ENCODE assay signal across 13 cellular contexts in the genomic region with DNA sequence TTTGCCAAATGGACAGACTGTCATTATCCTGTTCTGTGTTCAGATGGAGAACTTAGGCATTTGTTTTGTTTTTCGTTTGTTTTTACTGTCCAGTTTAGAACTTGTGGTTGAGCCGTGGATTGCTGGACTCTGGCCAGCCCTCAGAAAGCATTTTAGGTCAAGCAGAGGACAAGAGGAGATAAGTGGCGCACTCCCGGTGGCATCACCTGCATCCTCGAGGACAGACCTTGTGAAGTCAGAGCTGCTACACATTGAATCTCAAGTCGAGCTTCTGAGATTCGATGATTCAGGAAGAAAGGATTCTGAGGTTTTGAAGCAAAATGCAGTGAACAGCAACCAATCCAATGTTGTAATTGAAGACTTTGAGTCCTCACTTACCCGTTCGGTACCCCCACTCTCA. TPM values are rescaled to one million over a fixed set of nuclear protein-coding genes. Genes with fewer than 3 reads are reported as not detected.
DNase-seq lines count a peak whose midpoint lies in the region; ATAC-seq and TF ChIP-seq lines count a peak whose summit lies in the region.
"Had no signal": no experiment of that assay in that cellular context is flagged by ENCODE, and none has a peak within 500 bp of the region (broad histone marks: within the 10 kb centered on the region; RNA-seq: fewer than 3 reads in every experiment).

No MANE protein-coding gene starts in this region.

- peaks cover 23% of the 10 kb centered on the region for H3K4me1 ChIP-seq in SJSA1 (replicated peaks)
- H3K4me1 ChIP-seq: gastrocnemius medialis had no signal

- 86 to 87% methylated on average over 9 of the region's 9 CpGs for WGBS in lower leg skin, 2 donors

- no peaks in the 10 kb centered on the region for H3K9me3 Mint-ChIP-seq in activated CD8-positive, alpha-beta memory T cell treated with anti-CD3 and anti-CD28 coated beads, Interleukin-2, amount 10 ng/mL, durations not matched to agents 7 days and 5 days (ENCODE audit: low read depth)
- no peaks in the 10 kb centered on the region for H3K9me3 Mint-ChIP-seq in dendritic cell treated with granulocyte-macrophage colony-stimulating factor and Interleukin-4, amounts not matched to agents 40 ng/mL and 50 ng/mL, for 4 days
- H3K9me3 Mint-ChIP-seq in stimulated activated effector memory CD8-positive, alpha-beta T cell treated with anti-CD3 and anti-CD28 coated beads, Interleukin-12 subunit alpha, Interleukin-12 subunit beta, amount 100 ng/mL, for 72 hours = no peaks in the 10 kb centered on the region
- H3K9me3 Mint-ChIP-seq: nephron progenitor cell had no signal

- H3K27me3 ChIP-seq in SJSA1 (replicated peaks) = no peaks in the 10 kb centered on the region
- H3K27me3 ChIP-seq: gastrocnemius medialis had no signal

- no peak overlapping the region for H3K4me3 Mint-ChIP-seq in activated CD8-positive, alpha-beta memory T cell treated with anti-CD3 and anti-CD28 coated beads, Interleukin-2, amount 10 ng/mL, durations not matched to agents 7 days and 5 days
- no peak overlapping the region for H3K4me3 Mint-ChIP-seq in dendritic cell treated with granulocyte-macrophage colony-stimulating factor and Interleukin-4, amounts not matched to agents 40 ng/mL and 50 ng/mL, for 4 days
- H3K4me3 Mint-ChIP-seq in stimulated activated effector memory CD8-positive, alpha-beta T cell treated with anti-CD3 and anti-CD28 coated beads, Interleukin-12 subunit alpha, Interleukin-12 subunit beta, amount 100 ng/mL, for 72 hours = peak overlapping the region; percentile 29
- H3K4me3 Mint-ChIP-seq: nephron progenitor cell had no signal

- H3K27ac Mint-ChIP-seq in activated CD8-positive, alpha-beta memory T cell treated with anti-CD3 and anti-CD28 coated beads, Interleukin-2, amount 10 ng/mL, durations not matched to agents 7 days and 5 days = peak overlapping the region; percentile 41
- H3K27ac Mint-ChIP-seq in dendritic cell treated with granulocyte-macrophage colony-stimulating factor and Interleukin-4, amounts not matched to agents 40 ng/mL and 50 ng/mL, for 4 days = peak overlapping the region; percentile 61
- H3K27ac Mint-ChIP-seq in stimulated activated effector memory CD8-positive, alpha-beta T cell treated with anti-CD3 and anti-CD28 coated beads, Interleukin-12 subunit alpha, Interleukin-12 subunit beta, amount 100 ng/mL, for 72 hours = peak overlapping the region; percentile 72
- H3K27ac Mint-ChIP-seq: nephron progenitor cell had no signal

- peaks cover 48% of the 10 kb centered on the region for H3K4me1 Mint-ChIP-seq in activated CD8-positive, alpha-beta memory T cell treated with anti-CD3 and anti-CD28 coated beads, Interleukin-2, amount 10 ng/mL, durations not matched to agents 7 days and 5 days
- peaks cover 62% of the 10 kb centered on the region for H3K4me1 Mint-ChIP-seq in dendritic cell treated with granulocyte-macrophage colony-stimulating factor and Interleukin-4, amounts not matched to agents 40 ng/mL and 50 ng/mL, for 4 days (ENCODE audit: low read depth)
- H3K4me1 Mint-ChIP-seq in stimulated activated effector memory CD8-positive, alpha-beta T cell treated with anti-CD3 and anti-CD28 coated beads, Interleukin-12 subunit alpha, Interleukin-12 subunit beta, amount 100 ng/mL, for 72 hours = peaks cover 70% of the 10 kb centered on the region

- no peak for TF ChIP-seq POLR2A in lower leg skin (IDR thresholded peaks at IDR 0.05)

- H3K36me3 ChIP-seq in SJSA1 = peaks cover 98% of the 10 kb centered on the region

- no peaks in the 10 kb centered on the region for H3K9me3 ChIP-seq in SJSA1 (replicated peaks)
- H3K9me3 ChIP-seq: gastrocnemius medialis had no signal

- intact Hi-C loops in dendritic cell treated with granulocyte-macrophage colony-stimulating factor and Interleukin-4, amounts not matched to agents 40 ng/mL and 50 ng/mL, for 4 days (cut with micrococcal nuclease) = no loop called here
- intact Hi-C loops in lower leg skin (cut with DNase I; ENCODE audit: low total_unique reads) = no loop called here

- H3K4me3 ChIP-seq in SJSA1 = no peak overlapping the region
- no peak overlapping the region for H3K4me3 ChIP-seq in lower leg skin (ENCODE audit: low read depth, poor library complexity, severe bottlenecking)
- H3K4me3 ChIP-seq: gastrocnemius medialis had no signal

- DNase-seq in activated CD8-positive, alpha-beta memory T cell treated with anti-CD3 and anti-CD28 coated beads, Interleukin-2, amount 10 ng/mL, durations not matched to agents 7 days and 5 days = no peak
- no peak for DNase-seq in activated CD8-positive, alpha-beta memory T cell treated with anti-CD3 and anti-CD28 coated beads, Interleukin-2, amount 50 U/mL, for 48 hours
- DNase-seq in SJSA1 (ENCODE audit: low read depth in 1 of 2, low spot score in 2 of 2) (peak; percentile 29 to 62), 8988T (no peak), lower leg skin (ENCODE audit: low spot score in 2 of 2) (no peak)
- no peak for DNase-seq in stimulated activated effector memory CD8-positive, alpha-beta T cell treated with anti-CD3 and anti-CD28 coated beads, Interleukin-12 subunit alpha, Interleukin-12 subunit beta, amount 100 ng/mL, for 72 hours (ENCODE audit: low spot score in 2 of 2)
- DNase-seq: activated effector memory CD4-positive, alpha-beta T cell treated with anti-CD3 and anti-CD28 coated beads, Interleukin-2, amount 50 U/mL, for 16 hours; gastrocnemius medialis; NCI-H2081; nephron progenitor cell; trophoblast cell had no signal

- CTCF ChIA-PET in activated CD8-positive, alpha-beta memory T cell treated with anti-CD3 and anti-CD28 coated beads, Interleukin-2, amount 10 ng/mL, durations not matched to agents 7 days and 5 days (lab: Charles Lee) = interaction anchor here (1.0 to 9.7 kb wide), 2 partner anchors 8 to 9 kb away, joined by 5 to 69 read pairs; partner anchors contain the start of genes FASTKD3 and MTRR

- H3K36me3 Mint-ChIP-seq in activated CD8-positive, alpha-beta memory T cell treated with anti-CD3 and anti-CD28 coated beads, Interleukin-2, amount 10 ng/mL, durations not matched to agents 7 days and 5 days = peaks cover 73% of the 10 kb centered on the region
- H3K36me3 Mint-ChIP-seq in dendritic cell treated with granulocyte-macrophage colony-stimulating factor and Interleukin-4, amounts not matched to agents 40 ng/mL and 50 ng/mL, for 4 days (ENCODE audit: low read depth) = peaks cover 84% of the 10 kb centered on the region
- peaks cover 100% of the 10 kb centered on the region for H3K36me3 Mint-ChIP-seq in stimulated activated effector memory CD8-positive, alpha-beta T cell treated with anti-CD3 and anti-CD28 coated beads, Interleukin-12 subunit alpha, Interleukin-12 subunit beta, amount 100 ng/mL, for 72 hours

- no peak for ATAC-seq in activated CD8-positive, alpha-beta memory T cell treated with anti-CD3 and anti-CD28 coated beads, Interleukin-2, amount 10 ng/mL, durations not matched to agents 7 days and 5 days
- no peak for ATAC-seq in stimulated activated effector memory CD8-positive, alpha-beta T cell treated with anti-CD3 and anti-CD28 coated beads, Interleukin-12 subunit alpha, Interleukin-12 subunit beta, amount 100 ng/mL, for 72 hours
- ATAC-seq in HG03469 (IDR thresholded peaks at IDR 0.05; ENCODE audit: unreplicated experiment) = no peak
- ATAC-seq: gastrocnemius medialis had no signal

- no peak overlapping the region; the same call in 1 of the 2 replicates for H3K27ac ChIP-seq in SJSA1
- H3K27ac ChIP-seq: gastrocnemius medialis had no signal

- no peaks in the 10 kb centered on the region for H3K27me3 Mint-ChIP-seq in activated CD8-positive, alpha-beta memory T cell treated with anti-CD3 and anti-CD28 coated beads, Interleukin-2, amount 10 ng/mL, durations not matched to agents 7 days and 5 days
- no peaks in the 10 kb centered on the region for H3K27me3 Mint-ChIP-seq in dendritic cell treated with granulocyte-macrophage colony-stimulating factor and Interleukin-4, amounts not matched to agents 40 ng/mL and 50 ng/mL, for 4 days

- TF ChIP-seq CTCF in lower leg skin (IDR thresholded peaks at IDR 0.05) = no peak

RNA-seq across cellular contexts. Expression of gene MTRR, which starts 8.9 kb away (rescaled TPM):
- 10 to 100 TPM; 46.9 to 62.4 TPM for total RNA-seq in activated CD8-positive, alpha-beta memory T cell treated with anti-CD3 and anti-CD28 coated beads, Interleukin-2, amount 10 ng/mL, durations not matched to agents 7 days and 5 days
- 37.5 and 52.1 TPM in 2 replicates for total RNA-seq in SJSA1 (2014; rRNA removed; shearing (Covaris generic))
- total RNA-seq in lower leg skin = 10 to 100 TPM; 22.6 to 45.4 (median 30.5) TPM

RNA-seq across cellular contexts. Expression of gene FASTKD3, which starts 9.0 kb away (rescaled TPM):
- 10 to 100 TPM; 10.5 to 14.7 TPM for total RNA-seq in activated CD8-positive, alpha-beta memory T cell treated with anti-CD3 and anti-CD28 coated beads, Interleukin-2, amount 10 ng/mL, durations not matched to agents 7 days and 5 days
- 7.3 and 23.6 TPM in 2 replicates for total RNA-seq in SJSA1 (2014; rRNA removed; shearing (Covaris generic))
- total RNA-seq in lower leg skin = 10 to 100 TPM in 1 of 4 donors, 1 to 10 TPM in 3; 6.0 to 17.6 (median 8.4) TPM

RNA-seq across cellular contexts. Expression of gene CFAP90, which starts 26.9 kb away (rescaled TPM):
- total RNA-seq in activated CD8-positive, alpha-beta memory T cell treated with anti-CD3 and anti-CD28 coated beads, Interleukin-2, amount 10 ng/mL, durations not matched to agents 7 days and 5 days = not detected
- not detected in 2 replicates for total RNA-seq in SJSA1 (2014; rRNA removed; shearing (Covaris generic))
- total RNA-seq in lower leg skin = under 1 TPM in 2 of 4 donors, not detected in 2; 0.21 to 0.32 TPM
- total RNA-seq: gastrocnemius medialis had no signal

Comparison
In these comparisons a context has a peak if more than half of its experiments do, and no peak if none do; other contexts are left out.
1. DNase-seq: peak in SJSA1 (2 of 2); none in activated CD8-positive, alpha-beta memory T cell treated with anti-CD3 and anti-CD28 coated beads, Interleukin-2, amount 10 ng/mL, durations not matched to agents 7 days and 5 days (single experiment), activated CD8-positive, alpha-beta memory T cell treated with anti-CD3 and anti-CD28 coated beads, Interleukin-2, amount 50 U/mL, for 48 hours (single experiment), stimulated activated effector memory CD8-positive, alpha-beta T cell treated with anti-CD3 and anti-CD28 coated beads, Interleukin-12 subunit alpha, Interleukin-12 subunit beta, amount 100 ng/mL, for 72 hours (0 of 2), 8988T (single experiment) and lower leg skin (0 of 2).
2. Peak in every context shown above with its lines, with median percentiles within 50 percentile points of each other: H3K27ac Mint-ChIP-seq.